ENCODE assay signal across 9 cellular contexts in genomic region chr11:47946682-47947575, GRCh38. TPM values are rescaled to one million over a fixed set of nuclear protein-coding genes. Genes with fewer than 3 reads are reported as not detected.
A peak's percentile ranks its signal among the peaks of the same experiment; 100 is the strongest.
DNase-seq lines count a peak whose midpoint lies in the region; ATAC-seq, FAIRE-seq and TF ChIP-seq lines count a peak whose summit lies in the region.
"Had no signal": no experiment of that assay in that cellular context is flagged by ENCODE, and none has a peak within 500 bp of the region (broad histone marks: within the 10 kb centered on the region; RNA-seq: fewer than 3 reads in every experiment).

No MANE protein-coding gene starts in this region.

- no peak overlapping the region for H3K27ac Mint-ChIP-seq in activated CD4-positive, alpha-beta memory T cell treated with anti-CD3 and anti-CD28 coated beads for 36 hours
- no peak overlapping the region for H3K27ac Mint-ChIP-seq in neural progenitor cell

- peak overlapping the region; percentile 2 for H3K27ac ChIP-seq in rectal smooth muscle tissue (ENCODE audit: low read depth, low read length)
- no peak overlapping the region for H3K27ac ChIP-seq in neural progenitor cell
- H3K27ac ChIP-seq: vagina had no signal

- POLR2A ChIA-PET in activated CD4-positive, alpha-beta memory T cell treated with anti-CD3 and anti-CD28 coated beads for 36 hours (lab: Charles Lee), result interaction anchor here (0.6 to 0.9 kb wide), 4 partner anchors 55 to 173 kb away, joined by 3 to 9 read pairs (median 3); no protein-coding TSS in a partner anchor

- CTCF ChIA-PET in activated CD4-positive, alpha-beta memory T cell treated with anti-CD3 and anti-CD28 coated beads for 36 hours (lab: Charles Lee), result interaction anchor here (1.1 to 2.1 kb wide), 3 partner anchors 13 to 40 kb away, joined by 3 to 8 read pairs (median 3); no protein-coding TSS in a partner anchor

- H3K79me2 ChIP-seq in neural progenitor cell (ENCODE audit: low read depth), result no peaks in the 10 kb centered on the region

- H3K36me3 ChIP-seq in rectal smooth muscle tissue (ENCODE audit: control insufficient read depth, insufficient read depth, low read length) (no peaks in the 10 kb centered on the region), neural progenitor cell (no peaks in the 10 kb centered on the region)
- H3K36me3 ChIP-seq: vagina had no signal

- peak; percentile 91 to 94 for DNase-seq in AML-193 (lab: John Stamatoyannopoulos, UW)
- DNase-seq in HTR-8/SVneo (ENCODE audit: insufficient read length, low spot score), result peak; percentile 95
- peak; percentile 68 for DNase-seq in activated CD4-positive, alpha-beta memory T cell treated with anti-CD3 and anti-CD28 coated beads for 36 hours
- peak; percentile 92 for DNase-seq in fibroblast of villous mesenchyme (ENCODE audit: low read depth)
- DNase-seq in neural progenitor cell (ENCODE audit: low spot score), result no peak

- peaks cover 38% of the 10 kb centered on the region for H3F3A ChIP-seq in neural progenitor cell (ENCODE audit: low read depth)

- H3K9ac ChIP-seq in rectal smooth muscle tissue (ENCODE audit: low read length) (no peak overlapping the region), neural progenitor cell (no peak overlapping the region)

- no peaks in the 10 kb centered on the region for H3K9me3 Mint-ChIP-seq in activated CD4-positive, alpha-beta memory T cell treated with anti-CD3 and anti-CD28 coated beads for 36 hours
- H3K9me3 Mint-ChIP-seq in neural progenitor cell, result no peaks in the 10 kb centered on the region

- intact Hi-C loops in activated CD4-positive, alpha-beta memory T cell treated with anti-CD3 and anti-CD28 coated beads for 36 hours (cut with micrococcal nuclease), result no loop called here

- peak; percentile 13 for FAIRE-seq in HTR-8/SVneo (lab: Jason Lieb, UNC)

- H3K27me3 ChIP-seq in rectal smooth muscle tissue (ENCODE audit: control insufficient read depth, insufficient read depth, low read length) (no peaks in the 10 kb centered on the region), neural progenitor cell (no peaks in the 10 kb centered on the region)
- H3K27me3 ChIP-seq: vagina had no signal

- no peak overlapping the region for H3K4me2 ChIP-seq in neural progenitor cell

- H3K4me1 ChIP-seq in rectal smooth muscle tissue (ENCODE audit: control insufficient read depth, insufficient read depth, low read length) (no peaks in the 10 kb centered on the region), neural progenitor cell (peaks cover 26% of the 10 kb centered on the region)

- H3K4me3 Mint-ChIP-seq in activated CD4-positive, alpha-beta memory T cell treated with anti-CD3 and anti-CD28 coated beads for 36 hours, result no peak overlapping the region
- H3K4me3 Mint-ChIP-seq in neural progenitor cell, result no peak overlapping the region

- TF ChIP-seq CTCF in fibroblast of villous mesenchyme (IDR thresholded peaks at IDR 0.05; ENCODE audit: insufficient read depth, low read depth, low read length), result no peak
- no peak for TF ChIP-seq CTCF in neural progenitor cell (IDR thresholded peaks at IDR 0.05)

- no peaks in the 10 kb centered on the region for H3K9me3 ChIP-seq in neural progenitor cell (ENCODE audit: low read depth)
- H3K9me3 ChIP-seq: vagina had no signal

- ATAC-seq in HG03571 (IDR thresholded peaks at IDR 0.05; ENCODE audit: unreplicated experiment) (no peak), HG02840 (IDR thresholded peaks at IDR 0.05; ENCODE audit: low FRiP score, unreplicated experiment) (no peak)

- H2AFZ ChIP-seq in neural progenitor cell (replicated peaks), result no peak overlapping the region

- no peaks in the 10 kb centered on the region for H3K27me3 Mint-ChIP-seq in activated CD4-positive, alpha-beta memory T cell treated with anti-CD3 and anti-CD28 coated beads for 36 hours
- peaks cover 5% of the 10 kb centered on the region for H3K27me3 Mint-ChIP-seq in neural progenitor cell (ENCODE audit: insufficient read depth, low read depth)

- H4K20me1 ChIP-seq in neural progenitor cell (ENCODE audit: low read depth), result no peaks in the 10 kb centered on the region

- no peaks in the 10 kb centered on the region for H3K36me3 Mint-ChIP-seq in activated CD4-positive, alpha-beta memory T cell treated with anti-CD3 and anti-CD28 coated beads for 36 hours
- no peaks in the 10 kb centered on the region for H3K36me3 Mint-ChIP-seq in neural progenitor cell

- peaks cover 31% of the 10 kb centered on the region for H3K4me1 Mint-ChIP-seq in activated CD4-positive, alpha-beta memory T cell treated with anti-CD3 and anti-CD28 coated beads for 36 hours (ENCODE audit: low read depth)
- peaks cover 35% of the 10 kb centered on the region for H3K4me1 Mint-ChIP-seq in neural progenitor cell

- H3K4me3 ChIP-seq in fibroblast of villous mesenchyme (ENCODE audit: low read depth, low read length) (no peak overlapping the region), rectal smooth muscle tissue (ENCODE audit: low read length) (no peak overlapping the region), neural progenitor cell (no peak overlapping the region)
- H3K4me3 ChIP-seq: vagina had no signal

RNA-seq across cellular contexts. Expression of gene PTPRJ, which starts 33.4 kb away (rescaled TPM):
- 10 to 100 TPM; 36.3 to 37.0 TPM for total RNA-seq in activated CD4-positive, alpha-beta memory T cell treated with anti-CD3 and anti-CD28 coated beads for 36 hours
- total RNA-seq in fibroblast of villous mesenchyme (18.7 and 29.8 TPM in 2 replicates), neural progenitor cell (ENCODE audit: low replicate concordance) (17.3 and 28.0 TPM in 2 replicates)
